In genomic region chr20:30599990-30600389, GRCh38 we compare ENCODE assay signal across 26 cellular contexts.
"Had no signal": no experiment of that assay in that cellular context is flagged by ENCODE, and none has a peak within 500 bp of the region (broad histone marks: within the 10 kb centered on the region; RNA-seq: fewer than 3 reads in every experiment).

No MANE protein-coding gene starts in this region.

- H3K27me3 ChIP-seq: stomach, suprapubic skin, testis, thyroid gland, tibial nerve, transverse colon, upper lobe of left lung, upper lobe of right lung, uterus, vagina had no signal

- DNase-seq: stimulated activated CD4-positive, alpha-beta T cell treated with anti-CD3 and anti-CD28 coated beads, Interleukin-2, amount 100 ng/mL, for 48 hours; stimulated activated CD4-positive, alpha-beta T cell treated with anti-CD3 and anti-CD28 coated beads, Interleukin-4, amount 100 ng/mL, for 1 hour; stimulated activated CD4-positive, alpha-beta T cell treated with anti-CD3 and anti-CD28 coated beads, Interleukin-4, amount 100 ng/mL, for 24 hours; stimulated activated CD4-positive, alpha-beta T cell treated with anti-CD3 and anti-CD28 coated beads, Interleukin-4, amount 100 ng/mL, for 4 hours; stimulated activated CD8-positive, alpha-beta memory T cell treated with anti-CD3 and anti-CD28 coated beads, Interleukin-4, amount 100 ng/mL, for 48 hours; stimulated activated naive B cell treated with anti-CD40 and anti-IgM and Interleukin-4, amounts not matched to agents 10 μg/mL and 1 μg/mL and 100 μg/mL, for 72 hours; stimulated activated naive CD4-positive, alpha-beta T cell; stimulated activated naive CD4-positive, alpha-beta T cell treated with Interleukin-2 at 50 U/mL for 16 hours; stimulated activated naive CD8-positive, alpha-beta T cell treated with anti-CD3 and anti-CD28 coated beads, Interleukin-15, amount 100 ng/mL, for 72 hours; stimulated activated naive CD8-positive, alpha-beta T cell treated with anti-CD3 and anti-CD28 coated beads, Interleukin-15, Interleukin-2, amounts not matched to agents 100 U/mL and 50 U/mL, for 24 hours; stomach; substantia nigra; testis; thyroid gland; tibial artery; transverse colon; trophoblast cell; upper lobe of left lung; upper lobe of right lung; uterus had no signal

- ATAC-seq: stimulated activated effector memory CD8-positive, alpha-beta T cell treated with anti-CD3 and anti-CD28 coated beads, Interleukin-12 subunit alpha, Interleukin-12 subunit beta, amount 100 ng/mL, for 72 hours; stimulated activated memory B cell treated with anti-CD40 and anti-IgM and Interleukin-4, amounts not matched to agents 10 μg/mL and 1 μg/mL and 100 μg/mL, for 72 hours; stimulated activated naive B cell treated with anti-CD40 and anti-IgM and Interleukin-4, amounts not matched to agents 10 μg/mL and 1 μg/mL and 100 μg/mL, for 72 hours; stimulated activated naive CD8-positive, alpha-beta T cell treated with anti-CD3 and anti-CD28 coated beads, Interleukin-15, amount 100 ng/mL, for 72 hours; stimulated activated naive CD8-positive, alpha-beta T cell treated with anti-CD3 and anti-CD28 coated beads, Interleukin-15, Interleukin-2, amounts not matched to agents 100 U/mL and 50 U/mL, for 24 hours; upper lobe of right lung had no signal

- H3K4me1 ChIP-seq: stomach, suprapubic skin, testis, thyroid gland, tibial artery, tibial nerve, transverse colon, upper lobe of left lung, upper lobe of right lung, uterus, vagina had no signal

- H3K27ac ChIP-seq: stomach, suprapubic skin, testis, thoracic aorta, thyroid gland, tibial artery, tibial nerve, transverse colon, upper lobe of left lung, upper lobe of right lung, uterus, vagina had no signal

- H3K4me3 ChIP-seq: stomach, suprapubic skin, testis, thoracic aorta, thyroid gland, tibial artery, tibial nerve, transverse colon, upper lobe of left lung, upper lobe of right lung, uterus, vagina had no signal

- H3K36me3 ChIP-seq: stomach, suprapubic skin, thoracic aorta, thyroid gland, tibial artery, tibial nerve, transverse colon, upper lobe of left lung, upper lobe of right lung, uterus, vagina had no signal

- H3K9me3 ChIP-seq: suprapubic skin, testis, thoracic aorta, thyroid gland, tibial artery, tibial nerve, transverse colon, upper lobe of left lung, upper lobe of right lung, uterus, vagina had no signal
